ENCODE assay signal across 15 cellular contexts in the genomic region with DNA sequence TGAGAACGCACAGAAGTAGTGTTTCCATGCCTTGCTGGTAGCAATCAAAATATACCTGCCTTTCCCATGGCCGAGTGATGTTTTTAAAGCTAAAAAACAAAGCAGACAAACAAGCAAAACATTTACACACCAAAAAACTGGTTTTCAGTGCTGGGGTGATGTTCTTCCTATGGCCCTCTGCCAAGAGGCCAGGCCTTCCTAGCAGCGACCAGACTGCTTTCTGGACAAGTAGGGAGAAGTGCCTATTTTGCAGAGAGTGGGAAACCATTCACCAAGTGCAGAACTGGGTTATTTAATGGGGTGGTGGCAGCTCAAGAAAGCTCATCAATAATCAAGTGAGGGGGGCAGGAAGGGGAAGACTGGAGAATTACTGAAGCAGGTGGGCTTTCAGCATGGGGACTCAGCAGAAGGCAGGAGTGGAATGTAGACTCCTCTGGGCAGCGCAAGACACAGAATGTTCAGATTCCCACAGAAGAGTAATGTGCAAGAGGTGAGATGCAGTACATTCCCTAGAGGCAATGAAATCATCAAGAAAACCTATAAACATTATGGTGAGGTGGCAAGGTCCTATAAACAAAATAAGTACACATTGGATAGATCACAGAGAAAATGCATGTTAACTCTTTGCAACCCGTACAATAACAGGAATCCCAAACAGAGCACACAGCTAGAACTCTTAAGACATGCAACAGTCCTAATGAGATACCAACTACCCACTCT. TPM values are rescaled to one million over a fixed set of nuclear protein-coding genes. Genes with fewer than 3 reads are reported as not detected.
DNase-seq lines count a peak whose midpoint lies in the region; ATAC-seq and TF ChIP-seq lines count a peak whose summit lies in the region.
"Had no signal": no experiment of that assay in that cellular context is flagged by ENCODE, and none has a peak within 500 bp of the region (broad histone marks: within the 10 kb centered on the region; RNA-seq: fewer than 3 reads in every experiment).

No MANE protein-coding gene starts in this region.

- no peaks in the 10 kb centered on the region for H3K36me3 ChIP-seq in neutrophil
- H3K36me3 ChIP-seq in naive thymus-derived CD4-positive, alpha-beta T cell (ENCODE audit: control insufficient read depth in 2 of 3, insufficient read depth in 3 of 3, low read length in 3 of 3): no peaks in the 10 kb centered on the region
- H3K36me3 ChIP-seq in body of pancreas (replicated peaks in 1 of 2; ENCODE audit: insufficient read depth in 1 of 2, low read depth in 2 of 2): no peaks in the 10 kb centered on the region
- H3K36me3 ChIP-seq: BLaER1, ovary, suprapubic skin had no signal

- TF ChIP-seq POLR2A in body of pancreas (IDR thresholded peaks at IDR 0.05): no peak

- 42% methylated on average over 5 of the region's 5 CpGs for WGBS in body of pancreas, 2 donors

- peaks cover 0 to 25% (median 11%) of the 10 kb centered on the region in 7 donors for H3K4me1 Mint-ChIP-seq in naive thymus-derived CD4-positive, alpha-beta T cell

- H3K27ac ChIP-seq in dorsolateral prefrontal cortex: peak overlapping the region in 48 of 59 donors; percentile 3 to 87 (median 67)
- peak overlapping the region; percentile 30 for H3K27ac ChIP-seq in neutrophil
- H3K27ac ChIP-seq in naive thymus-derived CD4-positive, alpha-beta T cell (ENCODE audit: low read depth, low read length): no peak overlapping the region
- H3K27ac ChIP-seq in body of pancreas: no peak overlapping the region
- H3K27ac ChIP-seq: BLaER1, ovary, suprapubic skin had no signal

- DNase-seq in EH (ENCODE audit: low read depth) (peak; percentile 26), M059J (ENCODE audit: low read depth) (peak; percentile 78), dorsolateral prefrontal cortex (peak in 1 of 10 donors; percentile 45), body of pancreas (no peak)
- DNase-seq in naive thymus-derived CD4-positive, alpha-beta T cell: no peak
- DNase-seq: activated CD4-positive, alpha-beta T cell treated with anti-CD3 and anti-CD28 coated beads, Interleukin-2, amount 10 ng/mL, durations not matched to agents 24 days and 14 days; activated T-cell treated with anti-CD3 and anti-CD28 coated beads, Interleukin-2, amount 50 U/mL, for 24 hours; KG1; ovary had no signal

- no peak for ATAC-seq in naive thymus-derived CD4-positive, alpha-beta T cell
- ATAC-seq in HG03354 (IDR thresholded peaks at IDR 0.05; ENCODE audit: poor library complexity, severe bottlenecking, unreplicated experiment) (no peak), HG02588 (IDR thresholded peaks at IDR 0.05; ENCODE audit: unreplicated experiment) (no peak), body of pancreas (no peak)

- H3K4me3 Mint-ChIP-seq in naive thymus-derived CD4-positive, alpha-beta T cell: peak overlapping the region in 1 of 10 donors; percentile 11
- H3K4me3 Mint-ChIP-seq: activated CD4-positive, alpha-beta T cell treated with anti-CD3 and anti-CD28 coated beads, Interleukin-2, amount 10 ng/mL, durations not matched to agents 24 days and 14 days; activated T-cell treated with anti-CD3 and anti-CD28 coated beads, Interleukin-2, amount 50 U/mL, for 24 hours; dendritic cell treated with granulocyte-macrophage colony-stimulating factor and Interleukin-4, amounts not matched to agents 40 ng/mL and 50 ng/mL, for 4 days had no signal

- H3K4me1 ChIP-seq in neutrophil (ENCODE audit: control insufficient read depth in 1 of 2, insufficient read depth in 1 of 2, low read depth in 1 of 2, low read length in 1 of 2): peaks cover 30 to 35% of the 10 kb centered on the region in 2 experiments
- H3K4me1 ChIP-seq in naive thymus-derived CD4-positive, alpha-beta T cell (ENCODE audit: control insufficient read depth in 2 of 2, insufficient read depth in 2 of 2, low read length in 2 of 2): peaks cover 0 to 7% of the 10 kb centered on the region in 2 donors
- no peaks in the 10 kb centered on the region for H3K4me1 ChIP-seq in body of pancreas
- H3K4me1 ChIP-seq: BLaER1 had no signal

- no peak overlapping the region for H3K27ac Mint-ChIP-seq in naive thymus-derived CD4-positive, alpha-beta T cell
- H3K27ac Mint-ChIP-seq: activated CD4-positive, alpha-beta T cell treated with anti-CD3 and anti-CD28 coated beads, Interleukin-2, amount 10 ng/mL, durations not matched to agents 24 days and 14 days; activated T-cell treated with anti-CD3 and anti-CD28 coated beads, Interleukin-2, amount 50 U/mL, for 24 hours; dendritic cell treated with granulocyte-macrophage colony-stimulating factor and Interleukin-4, amounts not matched to agents 40 ng/mL and 50 ng/mL, for 4 days had no signal

- no peaks in the 10 kb centered on the region for H3K27me3 Mint-ChIP-seq in naive thymus-derived CD4-positive, alpha-beta T cell
- H3K27me3 Mint-ChIP-seq: activated T-cell treated with anti-CD3 and anti-CD28 coated beads, Interleukin-2, amount 50 U/mL, for 24 hours; dendritic cell treated with granulocyte-macrophage colony-stimulating factor and Interleukin-4, amounts not matched to agents 40 ng/mL and 50 ng/mL, for 4 days had no signal

- H3K9me3 Mint-ChIP-seq in naive thymus-derived CD4-positive, alpha-beta T cell: peaks cover 0 to 2% (median 0%) of the 10 kb centered on the region in 11 donors
- H3K9me3 Mint-ChIP-seq: activated CD4-positive, alpha-beta T cell treated with anti-CD3 and anti-CD28 coated beads, Interleukin-2, amount 10 ng/mL, durations not matched to agents 24 days and 14 days; activated T-cell treated with anti-CD3 and anti-CD28 coated beads, Interleukin-2, amount 50 U/mL, for 24 hours; dendritic cell treated with granulocyte-macrophage colony-stimulating factor and Interleukin-4, amounts not matched to agents 40 ng/mL and 50 ng/mL, for 4 days had no signal

- POLR2A ChIA-PET in naive thymus-derived CD4-positive, alpha-beta T cell (lab: Charles Lee): interaction anchor here (0.5 kb wide), 1 partner anchor 94 kb away, joined by 3 read pairs; no protein-coding TSS in a partner anchor

- intact Hi-C loops in dorsolateral prefrontal cortex (cut with DNase I): loop anchor here (2.0 to 10.0 kb wide), 11 partner anchors 59 to 491 kb away; partner anchors contain the start of gene KLF7 (in 1 of the 2)
- intact Hi-C loops in naive thymus-derived CD4-positive, alpha-beta T cell (cut with micrococcal nuclease): loop anchor here in 1 of 2 donors (5.0 kb wide), 1 partner anchor 184 kb away; the partner anchor contains the start of gene KLF7
- intact Hi-C loops in body of pancreas (cut with DNase I): loop anchor here (5.0 kb wide), 1 partner anchor 489 kb away; no protein-coding TSS in a partner anchor

- TF ChIP-seq CTCF in dorsolateral prefrontal cortex (IDR thresholded peaks at IDR 0.05 in 54 of 56, conservative IDR thresholded peaks at IDR 0.05 in 2 of 56; ENCODE audit: low read depth in 1 of 56, partially characterized antibody in 56 of 56) (no peak), neutrophil (IDR thresholded peaks at IDR 0.05) (no peak), body of pancreas (IDR thresholded peaks at IDR 0.05) (no peak)

- no peaks in the 10 kb centered on the region for H3K9me3 ChIP-seq in neutrophil
- no peaks in the 10 kb centered on the region for H3K9me3 ChIP-seq in naive thymus-derived CD4-positive, alpha-beta T cell (ENCODE audit: control insufficient read depth in 2 of 3, low read length in 3 of 3)
- no peaks in the 10 kb centered on the region for H3K9me3 ChIP-seq in body of pancreas
- H3K9me3 ChIP-seq: BLaER1, ovary, suprapubic skin had no signal

- H3K36me3 Mint-ChIP-seq in naive thymus-derived CD4-positive, alpha-beta T cell: no peaks in the 10 kb centered on the region

- H3K27me3 ChIP-seq in dorsolateral prefrontal cortex (no peaks in the 10 kb centered on the region), neutrophil (no peaks in the 10 kb centered on the region), body of pancreas (no peaks in the 10 kb centered on the region)
- no peaks in the 10 kb centered on the region for H3K27me3 ChIP-seq in naive thymus-derived CD4-positive, alpha-beta T cell (ENCODE audit: control insufficient read depth in 2 of 2, insufficient read depth in 2 of 2, low read length in 2 of 2)
- H3K27me3 ChIP-seq: BLaER1, ovary, suprapubic skin had no signal

- CTCF ChIA-PET in naive thymus-derived CD4-positive, alpha-beta T cell (lab: Charles Lee): interaction anchor here (0.6 to 2.9 kb wide), 3 partner anchors 63 to 1058 kb away, joined by 3 to 18 read pairs (median 4); no protein-coding TSS in a partner anchor

- H3K4me3 ChIP-seq in dorsolateral prefrontal cortex: peak overlapping the region in 23 of 59 donors; percentile 41 to 71 (median 57)
- no peak overlapping the region for H3K4me3 ChIP-seq in neutrophil (ENCODE audit: low read depth in 1 of 2, low read length in 1 of 2)
- H3K4me3 ChIP-seq in naive thymus-derived CD4-positive, alpha-beta T cell (ENCODE audit: low read length): no peak overlapping the region
- H3K4me3 ChIP-seq in body of pancreas: no peak overlapping the region
- H3K4me3 ChIP-seq: BLaER1, ovary, suprapubic skin had no signal

RNA-seq across cellular contexts. Expression of gene CPO, which starts 44.0 kb away (rescaled TPM):
- total RNA-seq in M059J (2014; rRNA removed; shearing (Covaris generic)): not detected in 2 replicates
- total RNA-seq in dorsolateral prefrontal cortex: 1 to 10 TPM in 116 of 120 experiments, under 1 TPM in 3, not detected in 1; 0.82 to 6.2 (median 2.3) TPM
- total RNA-seq in naive thymus-derived CD4-positive, alpha-beta T cell: under 1 TPM in 3 of 5 experiments, not detected in 2; 0.30 to 0.51 (median 0.32) TPM
- polyA plus RNA-seq in naive thymus-derived CD4-positive, alpha-beta T cell: not detected
- not detected for total RNA-seq in body of pancreas
- total RNA-seq: activated CD4-positive, alpha-beta T cell treated with anti-CD3 and anti-CD28 coated beads, Interleukin-2, amount 10 ng/mL, durations not matched to agents 24 days and 14 days had no signal

Comparison
In these comparisons a context has a peak if more than half of its experiments do, and no peak if none do; other contexts are left out.
1. DNase-seq: peak in EH (single experiment) and M059J (single experiment); none in naive thymus-derived CD4-positive, alpha-beta T cell (0 of 9) and body of pancreas (0 of 4).
2. H3K27ac ChIP-seq: peak in dorsolateral prefrontal cortex (48 of 59) and neutrophil (single experiment); none in naive thymus-derived CD4-positive, alpha-beta T cell (single experiment) and body of pancreas (0 of 4).